Comparison of ENCODE assay signal across 8 cellular contexts in the genomic region with DNA sequence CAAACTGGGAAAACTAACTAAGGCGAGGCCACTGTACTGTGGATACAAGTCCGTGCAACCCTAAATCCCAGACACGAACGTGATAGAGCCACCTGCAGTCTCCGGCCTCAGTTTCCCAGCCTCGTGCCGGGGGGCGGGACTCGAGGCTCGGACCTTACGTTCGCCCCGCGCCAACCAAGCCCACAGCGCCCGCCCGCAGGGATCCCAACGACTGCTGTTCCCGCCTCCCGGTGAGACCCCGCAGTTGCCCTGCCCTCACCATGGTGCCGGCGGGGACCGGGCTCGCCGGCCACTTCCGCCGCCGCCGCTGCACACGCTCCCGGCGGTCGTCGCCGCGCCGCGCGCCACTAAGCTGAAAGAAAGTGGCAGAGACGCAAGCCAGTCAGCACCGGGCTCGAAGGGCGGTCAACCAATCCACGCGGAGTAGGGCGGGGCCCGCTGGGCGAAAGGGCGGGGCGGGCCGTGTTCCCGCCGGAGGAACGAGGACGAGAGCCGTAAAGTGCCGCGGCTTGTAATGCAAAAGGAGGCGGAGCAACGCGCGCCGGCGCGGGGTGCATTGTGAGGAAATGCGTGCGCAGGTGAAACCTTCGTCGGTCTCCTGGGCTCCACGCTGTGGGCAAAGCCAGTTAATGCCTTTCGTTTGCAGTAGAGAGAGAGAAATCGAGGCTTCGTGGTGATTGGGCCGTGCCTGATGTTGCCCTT. TPM values are rescaled to one million over a fixed set of nuclear protein-coding genes. Genes with fewer than 3 reads are reported as not detected.
DNase-seq lines count a peak whose midpoint lies in the region; ATAC-seq and TF ChIP-seq lines count a peak whose summit lies in the region.

A gene (minus strand): TSS at position 318 of the 702 bp plus-strand sequence. CDS start 56 bp downstream, at position 262.

- 0% methylated on average over 75 of the region's 75 CpGs for WGBS in heart right ventricle, 2 donors

- DNase-seq in GM13977 (ENCODE audit: low spot score) (peak; percentile 99), NCI-H146 treated with DMSO at 0.1 percent for 48 hours (lab: John Stamatoyannopoulos, UW; ENCODE audit: unreplicated experiment) (peak; percentile 98), amniotic epithelial cell (ENCODE audit: low read depth) (peak; percentile 95), heart right ventricle (peak; percentile 98), posterior vena cava (ENCODE audit: low spot score) (peak; percentile 100), upper lobe of right lung (peak; percentile 99)

- ATAC-seq in HG02884 (IDR thresholded peaks at IDR 0.05; ENCODE audit: unreplicated experiment): peak; percentile 87
- ATAC-seq in heart right ventricle: peak; percentile 96 to 98 (median 97)
- peak; percentile 96 for ATAC-seq in upper lobe of right lung

- H3K36me3 ChIP-seq in heart right ventricle (no peaks in the 10 kb centered on the region), upper lobe of right lung (no peaks in the 10 kb centered on the region)

- H3K4me3 ChIP-seq in heart right ventricle (peak within 1 kb of the TSS; percentile 58 to 92 (median 78)), upper lobe of right lung (peak within 1 kb of the TSS; percentile 88)

- H3K27ac ChIP-seq in heart right ventricle (peak within 1 kb of the TSS; percentile 63 to 98 (median 92)), upper lobe of right lung (peak within 1 kb of the TSS; percentile 96)

- H3K4me1 ChIP-seq in heart right ventricle (peaks cover 0 to 62% (median 57%) of the 10 kb centered on the region in 9 donors), upper lobe of right lung (peaks cover 53% of the 10 kb centered on the region)

- in situ Hi-C loops in GM13977 (cut with MboI; ENCODE audit: low pct_unique_long_range_greater_than_20kb, low sequenced_read_pairs, unreplicated experiment): loop anchor here (5.0 kb wide), 1 partner anchor 46 kb away; no protein-coding TSS in a partner anchor

- H3K27me3 ChIP-seq in heart right ventricle (no peaks in the 10 kb centered on the region), upper lobe of right lung (no peaks in the 10 kb centered on the region)

- H3K9me3 ChIP-seq in heart right ventricle: no peaks in the 10 kb centered on the region
- no peaks in the 10 kb centered on the region for H3K9me3 ChIP-seq in upper lobe of right lung

- intact Hi-C loops in T-helper 1 cell treated with Interleukin-12 subunit alpha and Interleukin-12 subunit beta and Interleukin-4 antibody, amounts not matched to agents 30 ng/mL and 1 ng/mL, for 36 hours (cut with micrococcal nuclease): loop anchor here (1.0 to 2.0 kb wide), 7 partner anchors 18 to 171 kb away; a partner anchor contains a TSS
- intact Hi-C loops in heart right ventricle (cut with DNase I) (loop anchor here in 9 of 10 donors (1.0 to 10.0 kb wide), 10 partner anchors 18 to 208 kb away; a partner anchor contains a TSS), posterior vena cava (cut with DNase I) (loop anchor here (5.0 kb wide), 2 partner anchors 36 to 41 kb away; a partner anchor contains a TSS), upper lobe of right lung (cut with DNase I) (loop anchor here (5.0 kb wide), 1 partner anchor 41 kb away; a partner anchor contains a TSS)

- TF ChIP-seq CTCF in GM13977 (IDR thresholded peaks at IDR 0.05; ENCODE audit: extremely low read depth, insufficient read depth, missing control alignments): peak; percentile 61
- peak in 4 of 9 donors; percentile 12 to 42 (median 28) for TF ChIP-seq CTCF in heart right ventricle (IDR thresholded peaks at IDR 0.05)
- peak; percentile 29 for TF ChIP-seq CTCF in upper lobe of right lung (IDR thresholded peaks at IDR 0.05)

RNA-seq across cellular contexts. Expression of the gene that starts here (rescaled TPM):
- total RNA-seq in T-helper 1 cell treated with Interleukin-12 subunit alpha and Interleukin-12 subunit beta and Interleukin-4 antibody, amounts not matched to agents 30 ng/mL and 1 ng/mL, for 36 hours: 120 and 125 TPM in 2 replicates
- 100 to 1,000 TPM in 1 of 10 donors, 10 to 100 TPM in 9; 73.2 to 114 (median 93.3) TPM for total RNA-seq in heart right ventricle
- 100 to 1,000 TPM; 135 to 163 TPM for polyA plus RNA-seq in heart right ventricle
- total RNA-seq in posterior vena cava: 10 to 100 TPM; 44.4 to 46.9 TPM
- total RNA-seq in upper lobe of right lung: 76.9 TPM

Comparison
In these comparisons a context has a peak if more than half of its experiments do, and no peak if none do; other contexts are left out.
1. Peak in every context shown above with its lines: DNase-seq, ATAC-seq, H3K4me3 ChIP-seq and H3K27ac ChIP-seq.